14 cellular contexts compared by ENCODE assay signal in the genomic region with DNA sequence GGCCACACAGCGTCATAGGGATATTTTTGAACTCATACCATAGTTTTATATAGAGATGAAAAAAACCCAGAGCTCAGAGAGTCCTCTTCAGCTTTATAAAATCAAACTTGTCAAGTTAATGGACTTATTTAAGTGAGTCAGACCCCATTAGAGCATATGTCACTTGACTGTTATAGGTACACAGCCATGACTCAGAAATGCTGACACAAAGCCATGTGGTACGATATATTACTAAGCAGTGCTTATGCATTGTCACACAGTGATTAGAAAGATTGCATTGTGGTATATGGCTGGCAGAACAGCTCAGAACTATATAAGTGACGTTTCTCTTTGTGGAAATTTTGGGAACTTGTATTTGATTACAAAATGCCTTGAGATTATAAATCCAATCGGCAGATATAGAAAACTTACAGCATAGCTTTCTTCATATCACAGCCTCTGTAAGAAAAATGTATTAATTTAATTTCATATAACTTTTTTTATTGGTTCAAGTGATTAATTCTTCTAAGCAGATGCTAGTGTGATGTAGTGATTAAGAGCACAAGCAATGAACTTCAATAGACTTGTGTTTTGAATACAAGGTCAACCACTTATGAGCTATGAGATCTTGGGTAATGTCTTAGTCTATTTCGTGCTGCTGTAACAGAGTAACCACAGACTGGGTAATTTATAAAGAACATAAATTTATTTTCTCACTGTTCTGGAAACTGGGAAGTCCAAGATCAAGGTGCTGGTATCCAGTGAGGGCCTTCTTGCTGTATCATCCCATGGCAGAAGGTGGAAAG. TPM values are rescaled to one million over a fixed set of nuclear protein-coding genes. Genes with fewer than 3 reads are reported as not detected.
A peak's percentile ranks its signal among the peaks of the same experiment; 100 is the strongest.
DNase-seq lines count a peak whose midpoint lies in the region; ATAC-seq and TF ChIP-seq lines count a peak whose summit lies in the region.
"Had no signal": no experiment of that assay in that cellular context is flagged by ENCODE, and none has a peak within 500 bp of the region (broad histone marks: within the 10 kb centered on the region; RNA-seq: fewer than 3 reads in every experiment).

No MANE protein-coding gene starts in this region.

- H3K18ac ChIP-seq in neuronal stem cell (ENCODE audit: low read length) = no peak overlapping the region

- H2BK120ac ChIP-seq in neuronal stem cell (ENCODE audit: low read depth, low read length) = no peak overlapping the region

- no peak overlapping the region for H2BK5ac ChIP-seq in neuronal stem cell (ENCODE audit: low read length)

- H3K4me2 ChIP-seq in neuronal stem cell (ENCODE audit: insufficient read depth, low read length, poor library complexity, severe bottlenecking) = no peak overlapping the region
- H3K4me2 ChIP-seq: GM23338 had no signal

- H3K4ac ChIP-seq in neuronal stem cell (ENCODE audit: low read length) = no peak overlapping the region

- no peak overlapping the region for H2BK12ac ChIP-seq in neuronal stem cell (ENCODE audit: low read length)

- H4K91ac ChIP-seq in neuronal stem cell (ENCODE audit: low read depth, low read length, poor library complexity) = no peak overlapping the region

- H3K4me3 ChIP-seq in RWPE2 (ENCODE audit: severe bottlenecking) (no peak overlapping the region), fibroblast of villous mesenchyme (ENCODE audit: low read depth, low read length) (no peak overlapping the region), neuronal stem cell (ENCODE audit: low read length in 2 of 2) (no peak overlapping the region)
- H3K4me3 ChIP-seq in effector memory CD4-positive, alpha-beta T cell (ENCODE audit: insufficient read depth, low read depth, low read length, poor library complexity, severe bottlenecking) = no peak overlapping the region
- H3K4me3 ChIP-seq: gastrocnemius medialis, GM23338, Peyer's patch had no signal

- no peak overlapping the region for H3K14ac ChIP-seq in neuronal stem cell (ENCODE audit: low read length)

- no CpG with 5 or more reads among the region's 5 CpGs for WGBS in neuronal stem cell (ENCODE audit: extremely low coverage in 2 of 2, insufficient read length in 2 of 2, insufficient replicate concordance in 1 of 2), 2 donors

- H3K79me1 ChIP-seq in neuronal stem cell (ENCODE audit: low read depth, low read length) = no peaks in the 10 kb centered on the region

- no peaks in the 10 kb centered on the region for H3K36me3 ChIP-seq in RWPE2 (ENCODE audit: low read depth)
- H3K36me3 ChIP-seq in effector memory CD4-positive, alpha-beta T cell (ENCODE audit: control insufficient read depth, insufficient read depth, low read length) = no peaks in the 10 kb centered on the region
- no peaks in the 10 kb centered on the region for H3K36me3 ChIP-seq in neuronal stem cell (replicated peaks in 1 of 2; ENCODE audit: control insufficient read depth in 2 of 2, insufficient read depth in 2 of 2, low read length in 2 of 2)
- H3K36me3 ChIP-seq: gastrocnemius medialis, Peyer's patch had no signal

- H4K8ac ChIP-seq in neuronal stem cell (ENCODE audit: low read depth, low read length) = no peak overlapping the region

- H3K27ac ChIP-seq in RWPE2 (ENCODE audit: poor library complexity, severe bottlenecking) (no peak overlapping the region), neuronal stem cell (replicated peaks; ENCODE audit: low read length) (no peak overlapping the region)
- no peak overlapping the region for H3K27ac ChIP-seq in effector memory CD4-positive, alpha-beta T cell (ENCODE audit: insufficient read depth, low read length, poor library complexity, severe bottlenecking)
- H3K27ac ChIP-seq: gastrocnemius medialis, Peyer's patch had no signal

- H3K4me1 ChIP-seq in RWPE2 (ENCODE audit: insufficient read depth, poor library complexity, severe bottlenecking) (peaks cover 6% of the 10 kb centered on the region), neuronal stem cell (ENCODE audit: control insufficient read depth in 2 of 2, insufficient read depth in 1 of 2, low read depth in 1 of 2, low read length in 2 of 2) (no peaks in the 10 kb centered on the region)
- no peaks in the 10 kb centered on the region for H3K4me1 ChIP-seq in effector memory CD4-positive, alpha-beta T cell (ENCODE audit: control insufficient read depth, insufficient read depth, low read length, poor library complexity, severe bottlenecking)
- H3K4me1 ChIP-seq: gastrocnemius medialis, Peyer's patch had no signal

- no peaks in the 10 kb centered on the region for H3K27me3 ChIP-seq in RWPE2 (ENCODE audit: insufficient read depth, poor library complexity, severe bottlenecking)
- H3K27me3 ChIP-seq in effector memory CD4-positive, alpha-beta T cell (replicated peaks; ENCODE audit: control insufficient read depth, insufficient read depth, low read length, poor library complexity, severe bottlenecking) = no peaks in the 10 kb centered on the region
- H3K27me3 ChIP-seq in neuronal stem cell (ENCODE audit: control insufficient read depth in 3 of 3, insufficient read depth in 3 of 3, low read depth in 1 of 3, low read length in 3 of 3) = peaks cover 0 to 14% (median 0%) of the 10 kb centered on the region in 3 experiments
- H3K27me3 ChIP-seq: gastrocnemius medialis, Peyer's patch had no signal

- H3K9ac ChIP-seq in neuronal stem cell (ENCODE audit: low read depth, low read length, poor library complexity) = no peak overlapping the region

- H2AFZ ChIP-seq in neuronal stem cell (ENCODE audit: low read length) = no peak overlapping the region
- H2AFZ ChIP-seq: GM23338 had no signal

- no peak for TF ChIP-seq CTCF in RWPE2 (IDR thresholded peaks at IDR 0.05; ENCODE audit: poor library complexity, severe bottlenecking)
- TF ChIP-seq CTCF in fibroblast of villous mesenchyme (IDR thresholded peaks at IDR 0.05; ENCODE audit: insufficient read depth, low read depth, low read length) = no peak

- H3K9me3 ChIP-seq in RWPE2 (ENCODE audit: severe bottlenecking) = no peaks in the 10 kb centered on the region
- H3K9me3 ChIP-seq in effector memory CD4-positive, alpha-beta T cell (ENCODE audit: control insufficient read depth, low read length) = no peaks in the 10 kb centered on the region
- H3K9me3 ChIP-seq in neuronal stem cell (replicated peaks in 1 of 2; ENCODE audit: control insufficient read depth in 2 of 2, insufficient read depth in 1 of 2, low read depth in 1 of 2, low read length in 2 of 2) = peaks cover 0 to 3% of the 10 kb centered on the region in 2 donors
- H3K9me3 ChIP-seq: gastrocnemius medialis, Peyer's patch had no signal

- DNase-seq in Daoy (ENCODE audit: low read depth) (peak; percentile 86), RWPE2 (ENCODE audit: low spot score) (no peak), fibroblast of villous mesenchyme (ENCODE audit: low read depth) (peak; percentile 4), neuronal stem cell (ENCODE audit: low spot score) (no peak), mucosa of gallbladder (ENCODE audit: low spot score) (no peak), NCI-H2196 (lab: John Stamatoyannopoulos, UW; ENCODE audit: unreplicated experiment) (no peak)
- no peak for DNase-seq in effector memory CD4-positive, alpha-beta T cell
- DNase-seq: activated CD4-positive, alpha-beta T cell treated with anti-CD3 and anti-CD28 coated beads, Interleukin-2, amount 10 ng/mL, durations not matched to agents 24 days and 14 days; gastrocnemius medialis; NCI-H1417 treated with DMSO at 0.1 percent for 48 hours; Peyer's patch; retina had no signal

- no peak overlapping the region for H3K23ac ChIP-seq in neuronal stem cell (ENCODE audit: low read depth, low read length, poor library complexity)

- H2AK5ac ChIP-seq in neuronal stem cell (ENCODE audit: low read depth, low read length) = no peak overlapping the region

- no peak overlapping the region for H2BK15ac ChIP-seq in neuronal stem cell (ENCODE audit: low read length)

- peak; percentile 48 for ATAC-seq in HG02610 (IDR thresholded peaks at IDR 0.05; ENCODE audit: unreplicated experiment)
- peak; percentile 91 for ATAC-seq in RWPE2 (ENCODE audit: low read depth)
- ATAC-seq: gastrocnemius medialis, GM23338 had no signal

RNA-seq across cellular contexts. Expression of a gene that starts 25.8 kb away (rescaled TPM):
- total RNA-seq in Daoy (2014; rRNA removed; shearing (Covaris generic)) = 17.7 and 18.6 TPM in 2 replicates
- total RNA-seq in fibroblast of villous mesenchyme = 2.6 and 4.7 TPM in 2 replicates
- polyA plus RNA-seq in neuronal stem cell (2013, experiment 1 of 2) = 9.6 TPM
- 10.1 TPM for polyA plus RNA-seq in neuronal stem cell (2013, experiment 2 of 2)
- 2.7 TPM for total RNA-seq in mucosa of gallbladder

Comparison
In these comparisons a context has a peak if more than half of its experiments do, and no peak if none do; other contexts are left out.
1. DNase-seq: peak in Daoy (single experiment) and fibroblast of villous mesenchyme (single experiment); none in RWPE2 (single experiment), effector memory CD4-positive, alpha-beta T cell (0 of 3), neuronal stem cell (single experiment), mucosa of gallbladder (single experiment) and NCI-H2196 (single experiment).